In the genomic region with DNA sequence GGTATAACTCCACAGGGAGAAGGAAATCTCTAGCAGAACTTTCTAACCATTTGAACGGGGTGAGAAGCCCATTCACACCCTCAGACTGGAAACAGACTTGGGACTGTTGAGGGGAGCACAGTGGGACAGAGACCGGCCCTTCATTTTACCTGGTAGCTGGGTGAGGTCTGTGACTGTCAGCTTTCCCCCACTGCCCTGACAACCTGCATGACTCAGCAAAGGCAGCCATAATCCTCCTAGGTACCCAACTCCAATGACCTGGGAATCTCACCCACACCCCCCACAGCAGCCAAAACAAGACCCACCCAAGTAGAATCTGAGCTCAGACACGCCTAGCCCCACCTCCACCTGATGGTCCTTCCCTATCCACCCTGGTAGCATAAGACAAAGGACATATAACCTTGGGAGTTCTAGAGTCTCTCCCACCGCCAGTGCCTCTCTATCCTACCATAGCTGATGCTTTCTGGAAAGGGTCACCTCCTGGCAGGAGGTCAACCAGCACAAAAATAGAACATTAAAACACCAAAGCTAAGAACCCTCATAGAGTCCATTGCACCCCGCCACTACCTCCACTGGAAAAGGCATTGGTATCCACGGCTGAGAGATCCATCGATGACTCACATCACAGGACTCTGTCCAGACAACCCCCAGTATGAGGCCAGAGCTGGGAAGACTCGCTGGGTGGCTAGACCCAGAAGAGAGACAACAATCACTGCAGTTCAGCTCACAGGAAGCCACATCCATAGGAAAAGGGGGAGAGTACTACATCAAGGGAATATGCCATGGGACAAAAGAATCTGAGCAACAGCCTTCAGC, we compare ENCODE assay signal across 12 cellular contexts. TPM values are rescaled to one million over a fixed set of nuclear protein-coding genes. Genes with fewer than 3 reads are reported as not detected.
A peak's percentile ranks its signal among the peaks of the same experiment; 100 is the strongest.
DNase-seq lines count a peak whose midpoint lies in the region; ATAC-seq, FAIRE-seq and TF ChIP-seq lines count a peak whose summit lies in the region.
"Had no signal": no experiment of that assay in that cellular context is flagged by ENCODE, and none has a peak within 500 bp of the region (broad histone marks: within the 10 kb centered on the region; RNA-seq: fewer than 3 reads in every experiment).

No MANE protein-coding gene starts in this region.

- H3K4me1 ChIP-seq in astrocyte (ENCODE audit: insufficient read depth, low read length), result peaks cover 10% of the 10 kb centered on the region

- peak; percentile 1 for DNase-seq in AG04450 (ENCODE audit: low read depth, low spot score)
- DNase-seq in HCEC 1CT, result peak; percentile 57
- peak; percentile 68 for DNase-seq in astrocyte (ENCODE audit: low read depth)
- DNase-seq in iPS-NIHi7 (ENCODE audit: extremely low spot score), result peak; percentile 14
- no peak for DNase-seq in GDM1 (lab: John Stamatoyannopoulos, UW)
- DNase-seq in activated CD4-positive, alpha-beta T cell treated with anti-CD3 and anti-CD28 coated beads for 4 hours, result no peak
- DNase-seq: activated CD4-positive, alpha-beta T cell treated with anti-CD3 and anti-CD28 coated beads, Interleukin-2, amount 50 U/mL, for 1 hour; caudate nucleus; KBM-7 had no signal

- H3K27me3 ChIP-seq in AG04450 (ENCODE audit: control insufficient read depth, insufficient read depth, low read length) (no peaks in the 10 kb centered on the region), astrocyte (ENCODE audit: insufficient read depth, low read length) (no peaks in the 10 kb centered on the region)

- peaks cover 53% of the 10 kb centered on the region for H3K79me2 ChIP-seq in astrocyte (ENCODE audit: insufficient read depth, low read length)

- no peaks in the 10 kb centered on the region for H3K9me3 Mint-ChIP-seq in astrocyte (ENCODE audit: unreplicated experiment)

- H3K4me3 ChIP-seq in AG04450 (ENCODE audit: low read depth, low read length) (no peak overlapping the region), astrocyte (ENCODE audit: insufficient read depth, low read depth, low read length) (no peak overlapping the region)

- CTCF ChIA-PET in AG04450 (lab: Charles Lee), result interaction anchor here (0.6 kb wide), 1 partner anchor 37 kb away, joined by 5 read pairs; no protein-coding TSS in a partner anchor

- H3K9me3 ChIP-seq in AG04450 (ENCODE audit: control insufficient read depth, insufficient read depth, low read length) (no peaks in the 10 kb centered on the region), astrocyte (ENCODE audit: insufficient read depth, low read depth, low read length) (no peaks in the 10 kb centered on the region)

- POLR2A ChIA-PET in AG04450 (lab: Yijun Ruan, JAX), result no interaction called here

- no peaks in the 10 kb centered on the region for H3K27me3 Mint-ChIP-seq in astrocyte (ENCODE audit: low read depth, unreplicated experiment)

- TF ChIP-seq CTCF in AG04450 (IDR thresholded peaks at IDR 0.05; ENCODE audit: low read depth, low read length) (no peak), astrocyte (IDR thresholded peaks at IDR 0.05; ENCODE audit: insufficient read depth, low read depth, low read length) (no peak)

- H4K20me1 ChIP-seq in astrocyte (ENCODE audit: insufficient read depth, low read length), result peaks cover 6% of the 10 kb centered on the region

- H3K27ac Mint-ChIP-seq in astrocyte (ENCODE audit: unreplicated experiment), result peak overlapping the region; percentile 95

- ATAC-seq in HG03280 (IDR thresholded peaks at IDR 0.05; ENCODE audit: unreplicated experiment), result no peak
- ATAC-seq in HG03521 (IDR thresholded peaks at IDR 0.05; ENCODE audit: unreplicated experiment), result no peak

- H2AFZ ChIP-seq in astrocyte (ENCODE audit: low read depth, low read length), result peak overlapping the region; percentile 55

- peak overlapping the region; percentile 61 for H3K4me2 ChIP-seq in astrocyte (ENCODE audit: low read length)

- H3K36me3 Mint-ChIP-seq in astrocyte (ENCODE audit: low read depth, unreplicated experiment), result peaks cover 11% of the 10 kb centered on the region

- peaks cover 2% of the 10 kb centered on the region for H3K36me3 ChIP-seq in astrocyte (ENCODE audit: insufficient read depth, low read length)

- peaks cover 22% of the 10 kb centered on the region for H3K4me1 Mint-ChIP-seq in astrocyte (ENCODE audit: low read depth, unreplicated experiment)
- H3K4me1 Mint-ChIP-seq: neural crest cell had no signal

- no peak overlapping the region for H3K27ac ChIP-seq in AG04450 (ENCODE audit: low read depth, low read length)
- peak overlapping the region; percentile 37 for H3K27ac ChIP-seq in astrocyte (ENCODE audit: low read depth, low read length)

- H3K9ac ChIP-seq in astrocyte (ENCODE audit: low read length), result peak overlapping the region; percentile 22

- H3K4me3 Mint-ChIP-seq in astrocyte (ENCODE audit: unreplicated experiment), result no peak overlapping the region
- H3K4me3 Mint-ChIP-seq: neural crest cell had no signal

- no peak for FAIRE-seq in astrocyte (lab: Jason Lieb, UNC)

RNA-seq across cellular contexts. Expression of a gene that starts 28.0 kb away (rescaled TPM):
- 11.8 and 16.1 TPM in 2 replicates for polyA plus RNA-seq in AG04450 (2011; rRNA removed)
- 10.3 and 18.5 TPM in 2 replicates for polyA minus RNA-seq in AG04450 (2011; rRNA and poly(A)+ RNA removed)
- 10.7 and 10.8 TPM in 2 replicates for total RNA-seq in astrocyte

Comparison
In these comparisons a context has a peak if more than half of its experiments do, and no peak if none do; other contexts are left out.
1. DNase-seq: peak in AG04450 (single experiment), HCEC 1CT (single experiment), astrocyte (single experiment) and iPS-NIHi7 (single experiment); none in GDM1 (single experiment) and activated CD4-positive, alpha-beta T cell treated with anti-CD3 and anti-CD28 coated beads for 4 hours (0 of 2).